In genomic region chr7:146131701-146132100, GRCh38 we compare ENCODE assay signal across 25 cellular contexts. TPM values are rescaled to one million over a fixed set of nuclear protein-coding genes. Genes with fewer than 3 reads are reported as not detected.
"Had no signal": no experiment of that assay in that cellular context is flagged by ENCODE, and none has a peak within 500 bp of the region (broad histone marks: within the 10 kb centered on the region; RNA-seq: fewer than 3 reads in every experiment).

No MANE protein-coding gene starts in this region.

- H3K36me3 Mint-ChIP-seq: activated CD8-positive, alpha-beta memory T cell treated with anti-CD3 and anti-CD28 coated beads, Interleukin-2, amount 10 ng/mL, durations not matched to agents 7 days and 5 days; activated naive CD8-positive, alpha-beta T cell; brain had no signal

- H3K4me1 ChIP-seq: Peyer's patch, SJSA1 had no signal

- H3K27ac ChIP-seq: Peyer's patch, SJSA1 had no signal

- H3K27ac Mint-ChIP-seq: activated B cell treated with CpG ODN at 0.5 μM for 24 hours; activated CD4-positive, alpha-beta T cell treated with anti-CD3 and anti-CD28 coated beads, Interleukin-2, amount 10 ng/mL, durations not matched to agents 24 days and 14 days; activated CD8-positive, alpha-beta memory T cell treated with anti-CD3 and anti-CD28 coated beads, Interleukin-2, amount 10 ng/mL, durations not matched to agents 7 days and 5 days; activated naive CD4-positive, alpha-beta T cell treated with anti-CD3 and anti-CD28 coated beads for 36 hours; activated naive CD8-positive, alpha-beta T cell; brain; T-helper 17 cell had no signal

- H3K4me3 ChIP-seq: K562, Peyer's patch, SJSA1 had no signal

- H3K36me3 ChIP-seq: Peyer's patch, SJSA1 had no signal

- H3K27me3 Mint-ChIP-seq: activated B cell treated with CpG ODN at 0.5 μM for 24 hours; activated CD4-positive, alpha-beta T cell treated with anti-CD3 and anti-CD28 coated beads, Interleukin-2, amount 10 ng/mL, durations not matched to agents 24 days and 14 days; activated CD8-positive, alpha-beta memory T cell treated with anti-CD3 and anti-CD28 coated beads, Interleukin-2, amount 10 ng/mL, durations not matched to agents 7 days and 5 days; activated naive CD8-positive, alpha-beta T cell; brain; central memory CD8-positive, alpha-beta T cell; T-helper 17 cell had no signal

- ATAC-seq: activated CD8-positive, alpha-beta memory T cell treated with anti-CD3 and anti-CD28 coated beads, Interleukin-2, amount 10 ng/mL, durations not matched to agents 7 days and 5 days; activated T-cell treated with anti-CD3 and anti-CD28 coated beads, Interleukin-2, amount 50 U/mL, for 4 hours; K562; T-helper 17 cell had no signal

- H3K4me3 Mint-ChIP-seq: activated B cell treated with CpG ODN at 0.5 μM for 24 hours; activated CD4-positive, alpha-beta T cell treated with anti-CD3 and anti-CD28 coated beads, Interleukin-2, amount 10 ng/mL, durations not matched to agents 24 days and 14 days; activated CD8-positive, alpha-beta memory T cell treated with anti-CD3 and anti-CD28 coated beads, Interleukin-2, amount 10 ng/mL, durations not matched to agents 7 days and 5 days; activated naive CD4-positive, alpha-beta T cell treated with anti-CD3 and anti-CD28 coated beads for 36 hours; activated naive CD8-positive, alpha-beta T cell; activated T-cell treated with anti-CD3 and anti-CD28 coated beads, Interleukin-2, amount 50 U/mL, for 4 hours; brain; central memory CD8-positive, alpha-beta T cell; T-helper 17 cell had no signal

- DNase-seq: activated B cell treated with CpG ODN at 0.5 μM for 24 hours; activated CD4-positive, alpha-beta T cell treated with anti-CD3 and anti-CD28 coated beads for 1 hour; activated CD4-positive, alpha-beta T cell treated with anti-CD3 and anti-CD28 coated beads, Interleukin-2, amount 10 ng/mL, durations not matched to agents 24 days and 14 days; activated CD4-positive, alpha-beta T cell treated with anti-CD3 and anti-CD28 coated beads, Interleukin-2, amount 50 U/mL, for 48 hours; activated CD8-positive, alpha-beta memory T cell treated with anti-CD3 and anti-CD28 coated beads, Interleukin-2, amount 10 ng/mL, durations not matched to agents 7 days and 5 days; activated gamma-delta T cell; activated naive CD4-positive, alpha-beta T cell treated with anti-CD3 and anti-CD28 coated beads for 36 hours; activated T-cell treated with anti-CD3 and anti-CD28 coated beads, Interleukin-2, amount 50 U/mL, for 4 hours; amygdala; Karpas-422; NCI-H1105 treated with DMSO at 0.1 percent for 48 hours; NCI-H1436 treated with DMSO at 0.1 percent for 48 hours; NCI-H187; NCI-H2081; NCI-H510A treated with DMSO at 0.1 percent for 48 hours; NCI-H69; Peyer's patch; SHP77; T-helper 17 cell; T-helper 9 cell had no signal

- H3K9me3 ChIP-seq: Peyer's patch had no signal

- H3K27me3 ChIP-seq: Peyer's patch, SJSA1 had no signal

- H3K4me1 Mint-ChIP-seq: activated B cell treated with CpG ODN at 0.5 μM for 24 hours; activated CD4-positive, alpha-beta T cell treated with anti-CD3 and anti-CD28 coated beads, Interleukin-2, amount 10 ng/mL, durations not matched to agents 24 days and 14 days; activated CD8-positive, alpha-beta memory T cell treated with anti-CD3 and anti-CD28 coated beads, Interleukin-2, amount 10 ng/mL, durations not matched to agents 7 days and 5 days; brain; central memory CD8-positive, alpha-beta T cell; T-helper 17 cell had no signal

RNA-seq across cellular contexts. Expression of gene CNTNAP2, which starts 15.1 kb away (rescaled TPM):
- total RNA-seq: activated CD4-positive, alpha-beta T cell treated with anti-CD3 and anti-CD28 coated beads, Interleukin-2, amount 10 ng/mL, durations not matched to agents 24 days and 14 days; activated CD8-positive, alpha-beta memory T cell treated with anti-CD3 and anti-CD28 coated beads, Interleukin-2, amount 10 ng/mL, durations not matched to agents 7 days and 5 days; activated T-cell treated with anti-CD3 and anti-CD28 coated beads, Interleukin-2, amount 50 U/mL, for 4 hours had no signal
